Comparison of ENCODE assay signal across 21 cellular contexts in the genomic region with DNA sequence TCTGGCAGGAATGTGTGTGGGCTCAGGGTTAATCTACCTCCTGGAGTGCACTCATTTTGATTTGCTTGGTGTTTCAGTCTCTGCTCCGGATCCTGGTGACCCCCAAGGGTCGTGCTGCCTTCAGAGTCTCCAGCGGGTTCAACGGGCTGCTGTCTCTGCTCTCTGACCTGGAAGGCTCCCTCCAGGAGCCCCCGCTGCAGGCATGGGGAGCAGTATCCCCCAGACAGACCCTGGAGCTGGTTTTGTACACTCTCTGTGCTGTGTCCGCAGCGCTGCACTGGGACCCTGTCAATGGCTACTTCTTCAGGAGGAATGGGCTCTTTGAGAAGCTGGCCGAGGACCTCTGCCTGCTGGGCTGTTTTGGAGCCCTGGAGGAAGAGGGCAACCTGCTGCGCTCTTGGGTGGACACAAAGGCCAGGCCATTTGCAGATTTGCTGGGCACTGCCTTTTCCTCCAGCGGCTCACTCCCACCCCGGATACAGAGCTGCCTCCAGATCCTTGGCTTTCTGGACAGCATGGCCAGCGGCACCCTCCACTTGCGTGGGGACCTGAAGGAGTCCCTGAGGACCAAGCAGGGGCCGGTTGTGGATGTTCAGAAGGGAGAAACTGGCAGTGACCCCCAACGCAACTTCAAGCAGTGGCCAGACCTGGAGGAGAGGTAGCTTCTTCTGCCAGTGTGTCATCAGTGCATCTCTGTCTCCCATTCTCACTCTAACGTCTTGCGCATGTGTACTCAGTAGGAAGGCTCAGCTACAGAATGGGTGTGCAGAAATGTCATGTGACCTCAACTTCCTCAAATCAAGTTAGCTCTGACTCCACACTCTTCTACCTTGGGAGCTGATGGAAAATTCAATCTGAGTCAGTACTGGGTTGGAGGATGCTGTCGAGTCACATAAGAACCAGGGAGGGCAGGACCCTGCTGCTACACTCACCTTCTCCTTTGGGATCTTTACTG. TPM values are rescaled to one million over a fixed set of nuclear protein-coding genes. Genes with fewer than 3 reads are reported as not detected.
DNase-seq lines count a peak whose midpoint lies in the region; ATAC-seq, FAIRE-seq and TF ChIP-seq lines count a peak whose summit lies in the region.
"Had no signal": no experiment of that assay in that cellular context is flagged by ENCODE, and none has a peak within 500 bp of the region (broad histone marks: within the 10 kb centered on the region; RNA-seq: fewer than 3 reads in every experiment).

No MANE protein-coding gene starts in this region.

- DNase-seq in right lobe of liver = no peak
- DNase-seq in HepG2 (ENCODE audit: low spot score) = no peak
- DNase-seq in GM12878 (ENCODE audit: low read depth, low spot score) = no peak
- no peak for DNase-seq in mucosa of descending colon
- DNase-seq in kidney glomerular epithelial cell (lab: John Stamatoyannopoulos, UW) = no peak
- no peak for DNase-seq in NCI-H2171 treated with DMSO at 0.1 percent for 48 hours (lab: John Stamatoyannopoulos, UW)
- no peak for DNase-seq in RWPE1 (ENCODE audit: low spot score)
- DNase-seq: activated CD4-positive, alpha-beta T cell treated with anti-CD3 and anti-CD28 coated beads for 36 hours; activated naive CD8-positive, alpha-beta T cell treated with anti-CD3 and anti-CD28 coated beads for 36 hours; CD4-positive, CD25-positive, alpha-beta regulatory T cell; effector memory CD8-positive, alpha-beta T cell; GF-D8; H9; Karpas-422; NCI-H1105 treated with DMSO at 0.1 percent for 48 hours; NCI-H2081 treated with DMSO at 0.1 percent for 48 hours; right cardiac atrium had no signal

- TF ChIP-seq POLR2A in right lobe of liver (IDR thresholded peaks at IDR 0.05) (no peak), HepG2 (IDR thresholded peaks at IDR 0.05; ENCODE audit: insufficient read depth in 1 of 2, low read depth in 2 of 2, low read length in 2 of 2) (no peak), GM12878 (IDR thresholded peaks at IDR 0.05; ENCODE audit: low read depth, low read length) (no peak)

- no peaks in the 10 kb centered on the region for H3K36me3 ChIP-seq in right lobe of liver
- H3K36me3 ChIP-seq in HepG2 (replicated peaks in 1 of 2; ENCODE audit: control insufficient read depth in 1 of 2, insufficient read depth in 2 of 2, low read length in 2 of 2) = no peaks in the 10 kb centered on the region
- peaks cover 26 to 56% of the 10 kb centered on the region in 2 experiments for H3K36me3 ChIP-seq in GM12878 (ENCODE audit: control insufficient read depth in 2 of 2, insufficient read depth in 2 of 2, low read length in 1 of 2)
- H3K36me3 ChIP-seq in mucosa of descending colon (ENCODE audit: low read depth) = no peaks in the 10 kb centered on the region

- ATAC-seq in right lobe of liver (peak in 3 of 4 donors; percentile 29 to 34 (median 31)), HepG2 (no peak), GM12878 (peak; percentile 37), mucosa of descending colon (peak; percentile 22), GM21528 (IDR thresholded peaks at IDR 0.05; ENCODE audit: low FRiP score, unreplicated experiment) (no peak)
- ATAC-seq: activated CD4-positive, alpha-beta T cell treated with anti-CD3 and anti-CD28 coated beads for 36 hours; activated T-helper 17 cell treated with anti-CD3 and anti-CD28 coated beads, Interleukin-2, amount 50 U/mL, for 72 hours; effector memory CD8-positive, alpha-beta T cell had no signal

- intact Hi-C loops in right lobe of liver (cut with DNase I) = no loop called here
- intact Hi-C loops in HepG2 (cut with micrococcal nuclease; ENCODE audit: unreplicated experiment) = loop anchor here (10.0 kb wide), 1 partner anchor 82 kb away; no protein-coding TSS in a partner anchor
- intact Hi-C loops in GM12878 (cut with micrococcal nuclease; ENCODE audit: unreplicated experiment) = no loop called here
- intact Hi-C loops in mucosa of descending colon (cut with DNase I, micrococcal nuclease) = no loop called here

- SMC1A ChIA-PET in GM12878 (lab: Charles Lee; ENCODE audit: uncharacterized antibody, unreplicated experiment) = interaction anchor here (1.1 kb wide), 2 partner anchors 12 to 37 kb away, joined by 3 to 4 read pairs; no protein-coding TSS in a partner anchor

- no peak for TF ChIP-seq RAD21 in HepG2 (CRISPR knock-in tag; IDR thresholded peaks at IDR 0.05)
- TF ChIP-seq RAD21 in GM12878 (IDR thresholded peaks at IDR 0.05; ENCODE audit: insufficient read depth, low read depth, low read length) = no peak

- CTCF ChIA-PET in HepG2 (lab: Yijun Ruan, JAX; ENCODE audit: low intra/inter-chr PET ratio, low total read pairs) (no interaction called here), GM12878 (lab: Yijun Ruan, JAX) (interaction anchor here (0.7 to 1.0 kb wide), 3 partner anchors 12 to 60 kb away, joined by 3 read pairs; no protein-coding TSS in a partner anchor), RWPE1 (lab: Yijun Ruan, JAX) (interaction anchor here (0.6 kb wide), 1 partner anchor 1591 kb away, joined by 3 read pairs; no protein-coding TSS in a partner anchor)

- RAD21 ChIA-PET in GM12878 (lab: Charles Lee; ENCODE audit: unreplicated experiment) = interaction anchor here (1.5 kb wide), 1 partner anchor 44 kb away, joined by 5 read pairs; no protein-coding TSS in a partner anchor

- no peaks in the 10 kb centered on the region for H3K4me1 ChIP-seq in right lobe of liver
- H3K4me1 ChIP-seq in HepG2 (ENCODE audit: insufficient read depth, low read length) = no peaks in the 10 kb centered on the region
- H3K4me1 ChIP-seq in GM12878 (ENCODE audit: control insufficient read depth, insufficient read depth, low read length) = peaks cover 15% of the 10 kb centered on the region
- H3K4me1 ChIP-seq in mucosa of descending colon (ENCODE audit: low read depth) = no peaks in the 10 kb centered on the region

- TF ChIP-seq EP300 in HepG2 (IDR thresholded peaks at IDR 0.05; ENCODE audit: low read depth in 2 of 2, low read length in 2 of 2) = no peak
- TF ChIP-seq EP300 in HepG2 (CRISPR knock-in tag; IDR thresholded peaks at IDR 0.05; ENCODE audit: borderline replicate concordance) = no peak
- TF ChIP-seq EP300 in GM12878 (IDR thresholded peaks at IDR 0.05; ENCODE audit: borderline replicate concordance in 1 of 2, control insufficient read depth in 1 of 2, low read depth in 2 of 2, low read length in 2 of 2) = no peak

- H3K9ac ChIP-seq in HepG2 (ENCODE audit: insufficient read depth, low read depth, low read length) (no peak overlapping the region), GM12878 (ENCODE audit: control insufficient read depth, insufficient read depth, low read length) (no peak overlapping the region)

- in situ Hi-C loops in HepG2 (cut with HindIII; ENCODE audit: extremely low pct_ligation_motif_present, low pct_unique_long_range_greater_than_20kb) (no loop called here), GM12878 (cut with MboI) (loop anchor here (25.0 kb wide), 1 partner anchor 769 kb away; no protein-coding TSS in a partner anchor)

- no peaks in the 10 kb centered on the region for H3K27me3 ChIP-seq in right lobe of liver
- peaks cover 0 to 3% of the 10 kb centered on the region in 2 experiments; a peak in 2 of 5 replicates for H3K27me3 ChIP-seq in HepG2 (ENCODE audit: control insufficient read depth in 1 of 2, insufficient read depth in 2 of 2, low read length in 2 of 2)
- H3K27me3 ChIP-seq in GM12878 (replicated peaks in 1 of 2; ENCODE audit: control insufficient read depth in 2 of 2, insufficient read depth in 2 of 2, low read length in 1 of 2) = no peaks in the 10 kb centered on the region

- BruUV-seq in HepG2 (replicated peaks; lab: Mats Ljungman, UMichigan) (no TSS peak), GM12878 (replicated peaks; lab: Mats Ljungman, UMichigan) (no TSS peak)

- TF ChIP-seq CTCF in right lobe of liver (IDR thresholded peaks at IDR 0.05) = no peak
- no peak for TF ChIP-seq CTCF in HepG2 (CRISPR knock-in tag; IDR thresholded peaks at IDR 0.05)
- TF ChIP-seq CTCF in GM12878 (IDR thresholded peaks at IDR 0.05 in 2 of 3, conservative IDR thresholded peaks at IDR 0.05 in 1 of 3; ENCODE audit: control insufficient read depth in 2 of 3, extremely low read depth in 1 of 3, insufficient read depth in 1 of 3, low read depth in 3 of 3, low read length in 3 of 3) = no peak
- TF ChIP-seq CTCF in mucosa of descending colon (IDR thresholded peaks at IDR 0.05) = no peak
- TF ChIP-seq CTCF in RWPE1 (conservative IDR thresholded peaks at IDR 0.05; ENCODE audit: low read depth) = no peak

- 89% methylated on average over 4 of the region's 18 CpGs for WGBS in right lobe of liver (ENCODE audit: insufficient coverage, low coverage, low lambda C conversion rate, missing lambda C conversion rate)
- WGBS in HepG2 (ENCODE audit: low lambda C conversion rate) = 20% methylated on average over 1 of the region's 18 CpGs
- 91% methylated on average over 18 of the region's 18 CpGs for WGBS in GM12878 (ENCODE audit: insufficient coverage, insufficient replicate concordance, low lambda C conversion rate, missing lambda C conversion rate)

- H3K27ac ChIP-seq in right lobe of liver (no peak overlapping the region), HepG2 (ENCODE audit: extremely low read length, insufficient read depth, low read length) (no peak overlapping the region), GM12878 (ENCODE audit: control insufficient read depth, insufficient read depth) (peak overlapping the region; percentile 48), RWPE1 (no peak overlapping the region)

- no peak overlapping the region for H3K4me2 ChIP-seq in HepG2 (ENCODE audit: low read depth, low read length)
- no peak overlapping the region for H3K4me2 ChIP-seq in GM12878 (ENCODE audit: control insufficient read depth, insufficient read depth)

- POLR2A ChIA-PET in HepG2 (lab: Yijun Ruan, JAX) = no interaction called here
- POLR2A ChIA-PET in GM12878 (lab: Charles Lee) = no interaction called here
- POLR2A ChIA-PET in RWPE1 (lab: Yijun Ruan, JAX; ENCODE audit: low non-redundant PET) = no interaction called here

- no peaks in the 10 kb centered on the region for H3K79me2 ChIP-seq in HepG2 (ENCODE audit: insufficient read depth, low read length)
- H3K79me2 ChIP-seq in GM12878 (ENCODE audit: control insufficient read depth, insufficient read depth, low read length) = peaks cover 7% of the 10 kb centered on the region

- H4K20me1 ChIP-seq in HepG2 (ENCODE audit: insufficient read depth, low read length) = no peaks in the 10 kb centered on the region
- no peaks in the 10 kb centered on the region for H4K20me1 ChIP-seq in GM12878 (ENCODE audit: control insufficient read depth, insufficient read depth)

- no peak overlapping the region for H3K4me3 ChIP-seq in right lobe of liver
- no peak overlapping the region for H3K4me3 ChIP-seq in HepG2 (replicated peaks in 1 of 3; ENCODE audit: insufficient read depth in 1 of 3, low read depth in 2 of 3, low read length in 3 of 3)
- H3K4me3 ChIP-seq in GM12878 = no peak overlapping the region
- H3K4me3 ChIP-seq in mucosa of descending colon = no peak overlapping the region

- no peaks in the 10 kb centered on the region for H3K9me3 ChIP-seq in right lobe of liver
- H3K9me3 ChIP-seq in HepG2 (ENCODE audit: low read length) = no peaks in the 10 kb centered on the region
- H3K9me3 ChIP-seq in GM12878 (replicated peaks; ENCODE audit: control insufficient read depth, insufficient read depth, low read length) = no peaks in the 10 kb centered on the region; the same call in none of the 3 replicates
- no peaks in the 10 kb centered on the region for H3K9me3 ChIP-seq in mucosa of descending colon

- FAIRE-seq in HepG2 (lab: Jason Lieb, UNC) (no peak), GM12878 (lab: Jason Lieb, UNC) (no peak)

- no peak overlapping the region for H2AFZ ChIP-seq in HepG2 (ENCODE audit: low read length)
- H2AFZ ChIP-seq in GM12878 (ENCODE audit: control insufficient read depth, low read depth, low read length) = no peak overlapping the region

RNA-seq across cellular contexts. Expression of a gene that starts 58.5 kb away (rescaled TPM):
- 1 to 10 TPM; 1.4 to 4.1 (median 1.9) TPM for total RNA-seq in right lobe of liver
- total RNA-seq in HepG2 (2016; rRNA removed; fragmentation: Illumina TruSeq; extraction: Trizol) = not detected in 2 replicates
- not detected in 2 replicates for total RNA-seq in HepG2 (2016; cell fraction: cytosol; rRNA removed; fragmentation: Illumina TruSeq; extraction: Trizol; ENCODE audit: low read depth)
- total RNA-seq in HepG2 (2016; cell fraction: insoluble cytoplasmic fraction; rRNA removed; fragmentation: Illumina TruSeq; extraction: Trizol) = not detected in 2 replicates
- total RNA-seq in HepG2 (2016; cell fraction: membrane; rRNA removed; fragmentation: Illumina TruSeq; extraction: Trizol) = not detected in 2 replicates
- total RNA-seq in HepG2 (2016; cell fraction: nucleus; rRNA removed; fragmentation: Illumina TruSeq; extraction: Trizol) = not detected in 2 replicates
- polyA plus RNA-seq in HepG2 (2011; rRNA removed) = not detected in 2 replicates
- polyA plus RNA-seq in HepG2 (2011; cell fraction: cytosol; rRNA removed) = not detected in 2 replicates
- polyA plus RNA-seq in HepG2 (2011; cell fraction: nucleus; rRNA removed) = 0.05 and 0.14 TPM in 2 replicates
- not detected in 2 replicates for polyA plus RNA-seq in HepG2 (2012)
- polyA plus RNA-seq in HepG2 (2016; cell fraction: cytosol; fragmentation: Illumina TruSeq; extraction: Trizol; ENCODE audit: low read depth) = not detected in 2 replicates
- polyA plus RNA-seq in HepG2 (2016; cell fraction: insoluble cytoplasmic fraction; fragmentation: Illumina TruSeq; extraction: Trizol; ENCODE audit: low read depth) = not detected in 2 replicates
- not detected in 2 replicates for polyA plus RNA-seq in HepG2 (2016; cell fraction: membrane; fragmentation: Illumina TruSeq; extraction: Trizol; ENCODE audit: low read depth)
- polyA plus RNA-seq in HepG2 (2016; cell fraction: nucleus; fragmentation: Illumina TruSeq; extraction: Trizol; ENCODE audit: insufficient read depth, low read depth) = not detected in 2 replicates
- 0.19 TPM in 1 of 2 replicates, not detected in the other for polyA minus RNA-seq in HepG2 (2011; rRNA and poly(A)+ RNA removed; ENCODE audit: low replicate concordance)
- polyA minus RNA-seq in HepG2 (2011; cell fraction: cytosol; rRNA and poly(A)+ RNA removed) = not detected in 2 replicates
- polyA minus RNA-seq in HepG2 (2011; cell fraction: nucleus; rRNA and poly(A)+ RNA removed) = not detected in 2 replicates
- 484 and 561 TPM in 2 replicates for total RNA-seq in GM12878 (2013; cell fraction: nucleolus; rRNA removed)
- total RNA-seq in GM12878 (2014; rRNA removed) = 81.2 and 82.2 TPM in 2 replicates
- 36.3 and 38.1 TPM in 2 replicates for total RNA-seq in GM12878 (2014; rRNA removed; fragmentation: Illumina TruSeq; extraction: Trizol)
- 132 and 136 TPM in 2 replicates for total RNA-seq in GM12878 (2021)
- polyA plus RNA-seq in GM12878 (2011; ENCODE audit: low read depth) = 16.4 TPM
- polyA plus RNA-seq in GM12878 (2011; rRNA removed) = 24.4 and 58.0 TPM in 2 replicates
- 46.0 and 51.0 TPM in 2 replicates for polyA plus RNA-seq in GM12878 (2011; cell fraction: cytosol; rRNA removed)
- polyA plus RNA-seq in GM12878 (2011; cell fraction: nucleus; rRNA removed) = 214 and 216 TPM in 2 replicates
- 26.0 and 43.0 TPM in 2 replicates for polyA plus RNA-seq in GM12878 (2012)
- 34.4 and 49.4 TPM in 2 replicates for polyA plus RNA-seq in GM12878 (2014; fragmentation: Illumina TruSeq; extraction: Trizol)
- polyA plus RNA-seq in GM12878 (2014; fragmentation: Nextera tagmentation; extraction: Ambion mirVana) = 10 to 100 TPM; 13.5 to 13.9 TPM
- polyA plus RNA-seq in GM12878 (2014; rRNA removed) = 70.3 and 78.5 TPM in 2 replicates
- 10 to 100 TPM; 31.7 to 45.2 TPM for polyA plus RNA-seq in GM12878 (2016; fragmentation: Nextera tagmentation; extraction: Ambion mirVana)
- 149 and 180 TPM in 2 replicates for polyA minus RNA-seq in GM12878 (2011; rRNA and poly(A)+ RNA removed)
- 57.9 and 65.2 TPM in 2 replicates for polyA minus RNA-seq in GM12878 (2011; cell fraction: cytosol; rRNA and poly(A)+ RNA removed)
- polyA minus RNA-seq in GM12878 (2011; cell fraction: nucleus; rRNA and poly(A)+ RNA removed) = 153 and 224 TPM in 2 replicates
- 1 to 10 TPM; 2.1 to 3.3 (median 2.2) TPM for total RNA-seq in mucosa of descending colon
- total RNA-seq: chondrocyte, H9, NCI-H460 had no signal

Comparison
In these comparisons a context has a peak if more than half of its experiments do, and no peak if none do; other contexts are left out.
1. ATAC-seq: peak in right lobe of liver (3 of 4), GM12878 (single experiment) and mucosa of descending colon (single experiment); none in HepG2 (single experiment) and GM21528 (single experiment).
2. RNA of a gene that starts 58.5 kb away (total RNA-seq): 36.3 to 561 TPM in GM12878; 2.1 to 3.3 TPM in mucosa of descending colon, 1.4 to 4.1 TPM in right lobe of liver and not detected in HepG2; every median in the first group is over 4 times any median in the second.